Comparison of ENCODE assay signal across 21 cellular contexts in genomic region chr10:103621778-103622115, GRCh38.
DNase-seq lines count a peak whose midpoint lies in the region; ATAC-seq and TF ChIP-seq lines count a peak whose summit lies in the region.
"Had no signal": no experiment of that assay in that cellular context is flagged by ENCODE, and none has a peak within 500 bp of the region (broad histone marks: within the 10 kb centered on the region; RNA-seq: fewer than 3 reads in every experiment).

No MANE protein-coding gene starts in this region.

- intact Hi-C loops in right cardiac atrium (cut with DNase I), result no loop called here

- H3K4me3 Mint-ChIP-seq in endothelial cell (ENCODE audit: unreplicated experiment), result no peak overlapping the region
- H3K4me3 Mint-ChIP-seq in T-helper 2 cell treated with Interferon-gamma antibody and Interleukin-4, amounts not matched to agents 5 μg/mL and 100 μg/mL, for 36 hours, result no peak overlapping the region
- H3K4me3 Mint-ChIP-seq: activated CD4-positive, alpha-beta T cell treated with anti-CD3 and anti-CD28 coated beads for 36 hours; naive thymus-derived CD4-positive, alpha-beta T cell had no signal

- peaks cover 4% of the 10 kb centered on the region for H3K4me1 Mint-ChIP-seq in endothelial cell (ENCODE audit: unreplicated experiment)
- no peaks in the 10 kb centered on the region for H3K4me1 Mint-ChIP-seq in T-helper 2 cell treated with Interferon-gamma antibody and Interleukin-4, amounts not matched to agents 5 μg/mL and 100 μg/mL, for 36 hours (ENCODE audit: low read depth)
- H3K4me1 Mint-ChIP-seq: activated CD4-positive, alpha-beta T cell treated with anti-CD3 and anti-CD28 coated beads for 36 hours had no signal

- peaks cover 24% of the 10 kb centered on the region for H3K27me3 Mint-ChIP-seq in endothelial cell (ENCODE audit: unreplicated experiment)
- H3K27me3 Mint-ChIP-seq in T-helper 2 cell treated with Interferon-gamma antibody and Interleukin-4, amounts not matched to agents 5 μg/mL and 100 μg/mL, for 36 hours (ENCODE audit: low read depth), result no peaks in the 10 kb centered on the region
- H3K27me3 Mint-ChIP-seq: activated CD4-positive, alpha-beta T cell treated with anti-CD3 and anti-CD28 coated beads for 36 hours; naive thymus-derived CD4-positive, alpha-beta T cell had no signal

- TF ChIP-seq EP300 in suprapubic skin (IDR thresholded peaks at IDR 0.05), result no peak

- TF ChIP-seq CTCF in suprapubic skin (IDR thresholded peaks at IDR 0.05) (no peak), endothelial cell (IDR thresholded peaks at IDR 0.05; ENCODE audit: unreplicated experiment) (no peak)

- no peaks in the 10 kb centered on the region for H3K9me3 Mint-ChIP-seq in endothelial cell (ENCODE audit: unreplicated experiment)
- H3K9me3 Mint-ChIP-seq in T-helper 2 cell treated with Interferon-gamma antibody and Interleukin-4, amounts not matched to agents 5 μg/mL and 100 μg/mL, for 36 hours, result no peaks in the 10 kb centered on the region
- H3K9me3 Mint-ChIP-seq: activated T-helper 2 cell treated with anti-CD3 and anti-CD28 coated beads, Interferon-gamma antibody, Interleukin-2, Interleukin-4, amounts not matched to agents 10 μg/mL and 5 μg/mL and 100 μg/mL, durations not matched to agents 14 hours and 24 hours and 36 hours; naive thymus-derived CD4-positive, alpha-beta T cell had no signal

- peaks cover 100% of the 10 kb centered on the region for H3K36me3 ChIP-seq in BLaER1
- H3K36me3 ChIP-seq in suprapubic skin, result peaks cover 85% of the 10 kb centered on the region
- H3K36me3 ChIP-seq: ovary had no signal

- no peak overlapping the region for H3K27ac Mint-ChIP-seq in endothelial cell (ENCODE audit: unreplicated experiment)
- H3K27ac Mint-ChIP-seq in T-helper 2 cell treated with Interferon-gamma antibody and Interleukin-4, amounts not matched to agents 5 μg/mL and 100 μg/mL, for 36 hours, result no peak overlapping the region
- H3K27ac Mint-ChIP-seq: activated CD4-positive, alpha-beta T cell treated with anti-CD3 and anti-CD28 coated beads for 36 hours; activated T-helper 2 cell treated with anti-CD3 and anti-CD28 coated beads, Interferon-gamma antibody, Interleukin-2, Interleukin-4, amounts not matched to agents 10 μg/mL and 5 μg/mL and 100 μg/mL, durations not matched to agents 14 hours and 24 hours and 36 hours; naive thymus-derived CD4-positive, alpha-beta T cell had no signal

- H3K27ac ChIP-seq in BLaER1, result peak overlapping the region; percentile 41
- H3K27ac ChIP-seq in angular gyrus (ENCODE audit: low read depth, low read length), result peak overlapping the region; percentile 42
- H3K27ac ChIP-seq in right cardiac atrium (ENCODE audit: low read length), result no peak overlapping the region
- H3K27ac ChIP-seq in suprapubic skin, result peak overlapping the region; percentile 59
- H3K27ac ChIP-seq: gastrocnemius medialis, ovary had no signal

- no peak for TF ChIP-seq POLR2A in suprapubic skin (IDR thresholded peaks at IDR 0.05)

- peaks cover 36% of the 10 kb centered on the region for H3K36me3 Mint-ChIP-seq in endothelial cell (ENCODE audit: low read depth, unreplicated experiment)
- H3K36me3 Mint-ChIP-seq in T-helper 2 cell treated with Interferon-gamma antibody and Interleukin-4, amounts not matched to agents 5 μg/mL and 100 μg/mL, for 36 hours (ENCODE audit: low read depth), result peaks cover 1% of the 10 kb centered on the region

- H3K4me2 ChIP-seq in BLaER1, result peak overlapping the region; percentile 12; the same call in 1 of the 2 replicates

- no peaks in the 10 kb centered on the region for H3K9me3 ChIP-seq in BLaER1
- H3K9me3 ChIP-seq in right cardiac atrium (ENCODE audit: control insufficient read depth, low read length), result no peaks in the 10 kb centered on the region
- H3K9me3 ChIP-seq in suprapubic skin, result no peaks in the 10 kb centered on the region
- H3K9me3 ChIP-seq: gastrocnemius medialis, MG63, ovary had no signal

- ATAC-seq in right cardiac atrium, result no peak
- ATAC-seq: activated CD4-positive, alpha-beta T cell treated with anti-CD3 and anti-CD28 coated beads for 36 hours; gastrocnemius medialis; naive thymus-derived CD4-positive, alpha-beta T cell had no signal

- H3K27me3 ChIP-seq in BLaER1 (no peaks in the 10 kb centered on the region), right cardiac atrium (ENCODE audit: control insufficient read depth, insufficient read depth) (no peaks in the 10 kb centered on the region), suprapubic skin (no peaks in the 10 kb centered on the region)
- H3K27me3 ChIP-seq: gastrocnemius medialis, MG63, ovary had no signal

- no peak overlapping the region for H3K4me3 ChIP-seq in BLaER1
- H3K4me3 ChIP-seq in right cardiac atrium (ENCODE audit: low read length), result no peak overlapping the region
- H3K4me3 ChIP-seq in suprapubic skin, result no peak overlapping the region
- H3K4me3 ChIP-seq: gastrocnemius medialis, MG63, ovary had no signal

- 41% methylated on average over 3 of the region's 3 CpGs for WGBS in right cardiac atrium
- 32% methylated on average over 3 of the region's 3 CpGs for WGBS in suprapubic skin

- peak; percentile 24 to 70 (median 66) for DNase-seq in right cardiac atrium
- no peak for DNase-seq in suprapubic skin (ENCODE audit: low spot score in 2 of 2)
- DNase-seq in endothelial cell (ENCODE audit: low spot score), result no peak
- no peak for DNase-seq in NCI-H146 (lab: John Stamatoyannopoulos, UW)
- no peak for DNase-seq in T-helper 2 cell treated with Interferon-gamma antibody and Interleukin-4, amounts not matched to agents 5 μg/mL and 100 μg/mL, for 36 hours (ENCODE audit: low spot score)
- DNase-seq in SW480 (ENCODE audit: low spot score), result no peak
- DNase-seq: activated CD4-positive, alpha-beta T cell treated with anti-CD3 and anti-CD28 coated beads for 36 hours; gastrocnemius medialis; GF-D8; mesendoderm; MG63; naive thymus-derived CD4-positive, alpha-beta T cell; NCI-H1436 treated with DMSO at 0.1 percent for 48 hours; NCI-H2171 treated with DMSO at 0.1 percent for 48 hours; NCI-H526; ovary; stimulated activated CD4-positive, alpha-beta T cell treated with anti-CD3 and anti-CD28 coated beads, Interleukin-2, amount 100 ng/mL, for 48 hours; stimulated activated naive CD4-positive, alpha-beta T cell treated with Interleukin-2 at 50 U/mL for 16 hours had no signal

- peaks cover 86% of the 10 kb centered on the region for H4K20me1 ChIP-seq in BLaER1

- H3K4me1 ChIP-seq in BLaER1 (peaks cover 55% of the 10 kb centered on the region), right cardiac atrium (ENCODE audit: control insufficient read depth, insufficient read depth, low read length) (peaks cover 25% of the 10 kb centered on the region), suprapubic skin (peaks cover 70% of the 10 kb centered on the region)

- H3K9ac ChIP-seq in BLaER1, result 0 out of 2 replicates have a peak overlapping the region, but pooled peaks have one; percentile 40

Comparison
In these comparisons a context has a peak if more than half of its experiments do, and no peak if none do; other contexts are left out.
1. DNase-seq: peak in right cardiac atrium (3 of 3); none in suprapubic skin (0 of 2), endothelial cell (single experiment), NCI-H146 (single experiment), T-helper 2 cell treated with Interferon-gamma antibody and Interleukin-4, amounts not matched to agents 5 μg/mL and 100 μg/mL, for 36 hours (single experiment) and SW480 (single experiment).